ENCODE assay signal across 9 cellular contexts in the genomic region with DNA sequence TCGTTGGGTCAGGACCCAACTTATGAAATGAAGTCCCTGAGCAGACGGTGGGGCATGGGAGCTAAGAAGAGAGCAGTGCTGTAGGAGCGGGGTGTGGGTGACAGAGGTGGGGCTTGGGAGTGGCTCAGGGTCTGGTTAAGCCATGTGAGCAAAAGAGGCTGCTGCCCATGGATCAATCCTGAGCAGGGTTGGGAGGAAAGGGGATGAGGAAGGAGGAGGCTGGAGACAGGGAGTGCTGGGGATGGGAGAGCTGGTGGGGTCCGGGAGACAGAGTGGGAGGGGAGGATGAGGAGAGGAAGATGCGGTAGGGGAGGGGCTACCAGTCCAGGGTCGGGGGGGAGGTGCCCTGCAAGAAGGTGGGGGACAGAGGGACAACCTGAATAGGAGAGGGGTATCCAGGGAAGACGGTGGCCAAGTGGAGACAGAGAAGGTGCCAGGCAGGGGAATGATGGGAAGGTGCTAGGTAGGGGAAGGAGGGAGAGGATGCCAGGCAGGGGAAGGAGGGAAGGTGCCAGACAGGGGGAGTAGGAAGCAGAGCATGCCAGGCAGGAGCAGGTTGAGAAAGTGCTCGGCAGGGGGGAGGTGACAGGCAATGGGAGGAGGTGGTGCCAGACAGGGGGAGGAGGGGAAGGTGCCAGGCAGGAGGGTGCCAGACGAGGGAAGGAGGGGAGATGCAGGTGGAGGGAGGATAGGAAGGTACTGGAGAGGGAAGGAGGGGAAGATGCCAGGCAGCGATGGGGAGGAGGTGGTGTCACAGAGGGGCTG. TPM values are rescaled to one million over a fixed set of nuclear protein-coding genes. Genes with fewer than 3 reads are reported as not detected.
DNase-seq lines count a peak whose midpoint lies in the region; ATAC-seq lines count a peak whose summit lies in the region.
"Had no signal": no experiment of that assay in that cellular context is flagged by ENCODE, and none has a peak within 500 bp of the region (broad histone marks: within the 10 kb centered on the region; RNA-seq: fewer than 3 reads in every experiment).

No MANE protein-coding gene starts in this region.

- peaks cover 4% of the 10 kb centered on the region for H3K27me3 Mint-ChIP-seq in T-helper 2 cell treated with Interferon-gamma antibody and Interleukin-4, amounts not matched to agents 5 μg/mL and 100 μg/mL, for 36 hours (ENCODE audit: low read depth)

- H3K9me3 Mint-ChIP-seq in T-helper 2 cell treated with Interferon-gamma antibody and Interleukin-4, amounts not matched to agents 5 μg/mL and 100 μg/mL, for 36 hours, result no peaks in the 10 kb centered on the region

- H3K27ac ChIP-seq in substantia nigra (ENCODE audit: low read depth, low read length, poor library complexity, severe bottlenecking), result peak overlapping the region; percentile 5

- no peak for ATAC-seq in GM21526 (IDR thresholded peaks at IDR 0.05; ENCODE audit: low FRiP score, unreplicated experiment)

- no peaks in the 10 kb centered on the region for H3K36me3 Mint-ChIP-seq in T-helper 2 cell treated with Interferon-gamma antibody and Interleukin-4, amounts not matched to agents 5 μg/mL and 100 μg/mL, for 36 hours (ENCODE audit: low read depth)

- H3K9ac ChIP-seq in iPS-15b (ENCODE audit: low read depth, low read length), result no peak overlapping the region

- no peaks in the 10 kb centered on the region for H3K4me1 ChIP-seq in iPS-15b (ENCODE audit: control insufficient read depth, insufficient read depth, low read length)

- DNase-seq in activated CD4-positive, alpha-beta T cell treated with anti-CD3 and anti-CD28 coated beads, Interleukin-2, amount 50 U/mL, for 1 hour, result peak; percentile 7
- no peak for DNase-seq in activated CD4-positive, alpha-beta T cell treated with anti-CD3 and anti-CD28 coated beads, Interleukin-2, amount 50 U/mL, for 48 hours
- no peak for DNase-seq in T-helper 2 cell treated with Interferon-gamma antibody and Interleukin-4, amounts not matched to agents 5 μg/mL and 100 μg/mL, for 36 hours (ENCODE audit: low spot score)
- DNase-seq in substantia nigra (lab: John Stamatoyannopoulos, UW) (peak in 3 of 49 donors; percentile 28 to 85 (median 63)), cardiac septum (ENCODE audit: low spot score) (no peak), dedifferentiated amniotic fluid mesenchymal stem cell (ENCODE audit: extremely low spot score) (no peak)
- DNase-seq: NCI-H1694 treated with DMSO at 0.1 percent for 48 hours had no signal

- H3K4me3 ChIP-seq in iPS-15b (ENCODE audit: low read depth, low read length), result peak overlapping the region; percentile 6

- intact Hi-C loops in cardiac septum (cut with DNase I), result no loop called here

- H3K4me1 Mint-ChIP-seq in T-helper 2 cell treated with Interferon-gamma antibody and Interleukin-4, amounts not matched to agents 5 μg/mL and 100 μg/mL, for 36 hours (ENCODE audit: low read depth), result peaks cover 11% of the 10 kb centered on the region

- H3K36me3 ChIP-seq in iPS-15b (ENCODE audit: control insufficient read depth, insufficient read depth, low read length), result no peaks in the 10 kb centered on the region

- H3K9me3 ChIP-seq in iPS-15b (ENCODE audit: control insufficient read depth, insufficient read depth, low read length), result no peaks in the 10 kb centered on the region

- peaks cover 35% of the 10 kb centered on the region for H3K27me3 ChIP-seq in iPS-15b (ENCODE audit: control insufficient read depth, insufficient read depth, low read length)

- peak overlapping the region; percentile 52 for H3K4me3 Mint-ChIP-seq in T-helper 2 cell treated with Interferon-gamma antibody and Interleukin-4, amounts not matched to agents 5 μg/mL and 100 μg/mL, for 36 hours

- H3K27ac Mint-ChIP-seq in T-helper 2 cell treated with Interferon-gamma antibody and Interleukin-4, amounts not matched to agents 5 μg/mL and 100 μg/mL, for 36 hours, result peak overlapping the region; percentile 45

RNA-seq across cellular contexts. Expression of a gene that starts 27.5 kb away (rescaled TPM):
- 112 TPM for total RNA-seq in cardiac septum

RNA-seq across cellular contexts. Expression of a gene that starts 43.7 kb away (rescaled TPM):
- 31.0 TPM for total RNA-seq in cardiac septum

RNA-seq across cellular contexts. Expression of a gene that starts 49.0 kb away (rescaled TPM):
- total RNA-seq in cardiac septum, result 28.8 TPM
